1 cellular context compared by ENCODE assay signal in genomic region chr3:37037352-37037751, GRCh38.
TF ChIP-seq lines count a peak whose summit lies in the region.

No MANE protein-coding gene starts in this region.

TF ChIP-seq in K562, 482 proteins besides CTCF, POLR2A, EP300 and RAD21:
- peak in 1 of 2 experiments; percentile 58; a peak in 1 of 4 replicates for TF ChIP-seq TRIM24 (IDR thresholded peaks at IDR 0.05)
- TF ChIP-seq ZNF584 (CRISPR knock-in tag; IDR thresholded peaks at IDR 0.05; ENCODE audit: low read depth) = peak; percentile 63; the same call in 1 of the 2 replicates
- 0 out of 2 replicates have a peak, but pooled peaks have one; percentile 56 for TF ChIP-seq ZNF589 (CRISPR knock-in tag; IDR thresholded peaks at IDR 0.05; ENCODE audit: low read depth)
- TF ChIP-seq ATF4 (CRISPR knock-in tag; IDR thresholded peaks at IDR 0.05) = peak; percentile 75
- TF ChIP-seq CXXC5 (CRISPR knock-in tag; IDR thresholded peaks at IDR 0.05) = peak; percentile 32; the same call in 1 of the 2 replicates
- 0 out of 2 replicates have a peak, but pooled peaks have one; percentile 43 for TF ChIP-seq SMAD4 (CRISPR knock-in tag; conservative IDR thresholded peaks at IDR 0.05)
- TF ChIP-seq ZNF12 (CRISPR knock-in tag; IDR thresholded peaks at IDR 0.05) = no peak
- no peak for TF ChIP-seq CEBPG (CRISPR knock-in tag; IDR thresholded peaks at IDR 0.05)
- TF ChIP-seq CEBPG (tag; conservative IDR thresholded peaks at IDR 0.05 in 1 of 2, IDR thresholded peaks at IDR 0.05 in 1 of 2) = peak in 1 of 2 experiments; percentile 85; a peak in 2 of 4 replicates
- peak; percentile 42 for TF ChIP-seq MEIS2 (IDR thresholded peaks at IDR 0.05; ENCODE audit: partially characterized antibody)
- peak; percentile 58 for TF ChIP-seq FOXJ2 (tag; IDR thresholded peaks at IDR 0.05)
- TF ChIP-seq FOXA3 (CRISPR knock-in tag; conservative IDR thresholded peaks at IDR 0.05 in 1 of 2, IDR thresholded peaks at IDR 0.05 in 1 of 2) = peak in 1 of 2 experiments; percentile 72; a peak in 2 of 4 replicates
- TF ChIP-seq NR2C1 (IDR thresholded peaks at IDR 0.05) = no peak
- TF ChIP-seq NR2C1 (tag; IDR thresholded peaks at IDR 0.05) = peak; percentile 21; the same call in 1 of the 2 replicates
- no peak for TF ChIP-seq NR2F6 (CRISPR knock-in tag; IDR thresholded peaks at IDR 0.05)
- TF ChIP-seq U2AF2 (optimal IDR thresholded peaks at IDR 0.05; ENCODE audit: low read depth, low read length) = no peak
- no peak for TF ChIP-seq ZNF668 (CRISPR knock-in tag; IDR thresholded peaks at IDR 0.05)
TF ChIP-seq in K562: peak in this region for 11.
